In genomic region chr9:130689937-130690700, GRCh38 we compare ENCODE assay signal across 8 cellular contexts. TPM values are rescaled to one million over a fixed set of nuclear protein-coding genes. Genes with fewer than 3 reads are reported as not detected.
DNase-seq lines count a peak whose midpoint lies in the region; ATAC-seq, FAIRE-seq and TF ChIP-seq lines count a peak whose summit lies in the region.

No MANE protein-coding gene starts in this region.

- H3K9me3 ChIP-seq in ES-I3 (ENCODE audit: control insufficient read depth, insufficient read depth, low read length) (no peaks in the 10 kb centered on the region), gastroesophageal sphincter (peaks cover 0 to 3% (median 0%) of the 10 kb centered on the region in 3 donors), ovary (no peaks in the 10 kb centered on the region)

- H3K4me3 ChIP-seq in gastroesophageal sphincter (peak overlapping the region; percentile 28 to 44), ovary (peak overlapping the region; percentile 35)

- H3K27me3 ChIP-seq in gastroesophageal sphincter (no peaks in the 10 kb centered on the region), ovary (no peaks in the 10 kb centered on the region)

- DNase-seq in NCI-H1048 (lab: John Stamatoyannopoulos, UW) (peak; percentile 89), T1000 (lab: John Stamatoyannopoulos, UW) (peak; percentile 68), ovary (peak; percentile 66 to 90 (median 84)), GM10266 (ENCODE audit: extremely low spot score) (no peak), GM19239 (ENCODE audit: insufficient read length, low spot score) (no peak)
- no peak for DNase-seq in stimulated activated CD4-positive, alpha-beta T cell treated with anti-CD3 and anti-CD28 coated beads, Interleukin-2, amount 100 ng/mL, for 48 hours

- TF ChIP-seq EP300 in gastroesophageal sphincter (IDR thresholded peaks at IDR 0.05): no peak
- no peak for TF ChIP-seq EP300 in ovary (IDR thresholded peaks at IDR 0.05)

- H3K27ac ChIP-seq in gastroesophageal sphincter (peak overlapping the region; percentile 64 to 82 (median 73)), ovary (peak overlapping the region; percentile 35 to 67)

- no peak for FAIRE-seq in GM19239 (lab: Jason Lieb, UNC)

- peak overlapping the region; percentile 43; the same call in 1 of the 2 replicates for H3K9ac ChIP-seq in ES-I3 (ENCODE audit: low read depth, low read length)

- TF ChIP-seq CTCF in gastroesophageal sphincter (IDR thresholded peaks at IDR 0.05): no peak
- no peak for TF ChIP-seq CTCF in ovary (IDR thresholded peaks at IDR 0.05)
- no peak for TF ChIP-seq CTCF in GM10266 (IDR thresholded peaks at IDR 0.05; ENCODE audit: control insufficient read depth, insufficient read depth, low read depth, missing control alignments)

- ATAC-seq in gastroesophageal sphincter: peak; percentile 87

- intact Hi-C loops in ovary (cut with DNase I): loop anchor here in 2 of 4 donors (10.0 kb wide), 2 partner anchors 575 to 585 kb away; no protein-coding TSS in a partner anchor

- no peaks in the 10 kb centered on the region for H3K36me3 ChIP-seq in ES-I3 (ENCODE audit: insufficient read depth, low read length)
- H3K36me3 ChIP-seq in gastroesophageal sphincter: no peaks in the 10 kb centered on the region
- no peaks in the 10 kb centered on the region for H3K36me3 ChIP-seq in ovary

- WGBS in gastroesophageal sphincter (ENCODE audit: low coverage in 1 of 2), 2 donors: 38 to 61% methylated on average over 4 to 13 of the region's 15 CpGs
- 5 to 17% (median 11%) methylated on average over 15 of the region's 15 CpGs for WGBS in ovary, 3 donors

- H3K4me1 ChIP-seq in ES-I3 (ENCODE audit: insufficient read depth, low read length): 0 out of 2 replicates have a peak, but pooled peaks cover 4% of the 10 kb centered on the region
- peaks cover 2 to 37% (median 15%) of the 10 kb centered on the region in 3 donors for H3K4me1 ChIP-seq in gastroesophageal sphincter
- H3K4me1 ChIP-seq in ovary (ENCODE audit: insufficient read depth): peaks cover 6% of the 10 kb centered on the region

- TF ChIP-seq POLR2A in gastroesophageal sphincter (IDR thresholded peaks at IDR 0.05): peak; percentile 35 to 79
- TF ChIP-seq POLR2A in ovary (IDR thresholded peaks at IDR 0.05): peak; percentile 80

RNA-seq across cellular contexts. Expression of gene EXOSC2, which starts 3.5 kb away (rescaled TPM):
- total RNA-seq in gastroesophageal sphincter: 10 to 100 TPM; 15.9 to 32.3 (median 26.8) TPM
- total RNA-seq in ovary: 10 to 100 TPM; 14.7 to 40.1 (median 33.8) TPM
- 10 to 100 TPM; 21.5 to 32.7 TPM for polyA plus RNA-seq in ovary

RNA-seq across cellular contexts. Expression of gene PRDM12, which starts 25.7 kb away (rescaled TPM):
- not detected for total RNA-seq in gastroesophageal sphincter
- not detected for total RNA-seq in ovary
- not detected for polyA plus RNA-seq in ovary

Comparison
In these comparisons a context has a peak if more than half of its experiments do, and no peak if none do; other contexts are left out.
1. DNase-seq: peak in NCI-H1048 (single experiment), T1000 (single experiment) and ovary (5 of 5); none in stimulated activated CD4-positive, alpha-beta T cell treated with anti-CD3 and anti-CD28 coated beads, Interleukin-2, amount 100 ng/mL, for 48 hours (0 of 2), GM10266 (single experiment) and GM19239 (single experiment).